9 cellular contexts compared by ENCODE assay signal in genomic region chr4:54232151-54232688, GRCh38. TPM values are rescaled to one million over a fixed set of nuclear protein-coding genes. Genes with fewer than 3 reads are reported as not detected.
DNase-seq lines count a peak whose midpoint lies in the region; ATAC-seq and TF ChIP-seq lines count a peak whose summit lies in the region.
"Had no signal": no experiment of that assay in that cellular context is flagged by ENCODE, and none has a peak within 500 bp of the region (broad histone marks: within the 10 kb centered on the region; RNA-seq: fewer than 3 reads in every experiment).

No MANE protein-coding gene starts in this region.

- peak overlapping the region; percentile 67 for H3K4me2 ChIP-seq in IMR-90 (ENCODE audit: low read depth, low read length)

- no peaks in the 10 kb centered on the region; the same call in 1 of the 2 replicates for H3K4me1 ChIP-seq in IMR-90 (ENCODE audit: control insufficient read depth, insufficient read depth, low read length)

- peak overlapping the region; percentile 93 for H2BK5ac ChIP-seq in IMR-90 (ENCODE audit: low read depth, low read length, poor library complexity, severe bottlenecking)

- H2BK120ac ChIP-seq in IMR-90 (ENCODE audit: low read depth, low read length): peak overlapping the region; percentile 94

- H3K9me1 ChIP-seq in IMR-90 (ENCODE audit: insufficient read depth, low read length): peaks cover 2% of the 10 kb centered on the region

- WGBS in IMR-90 (ENCODE audit: extremely low coverage in 2 of 2, insufficient read length in 1 of 2), 2 experiments: no CpG with 5 or more reads among the region's 36 CpGs

- CTCF ChIA-PET in IMR-90 (lab: Yijun Ruan, JAX): interaction anchor here (1.3 to 3.2 kb wide), 3 partner anchors 317 to 594 kb away, joined by 3 to 13 read pairs (median 12); no protein-coding TSS in a partner anchor

- H4K91ac ChIP-seq in IMR-90 (ENCODE audit: insufficient read depth, low read depth, low read length): peak overlapping the region; percentile 96

- no peak for TF ChIP-seq CTCF in AG09309 (IDR thresholded peaks at IDR 0.05; ENCODE audit: control insufficient read depth, insufficient read depth, low read depth, low read length, missing control alignments)
- TF ChIP-seq CTCF in IMR-90 (conservative IDR thresholded peaks at IDR 0.05; ENCODE audit: low read depth, low read length): no peak
- TF ChIP-seq CTCF in epithelial cell of proximal tubule (conservative IDR thresholded peaks at IDR 0.05; ENCODE audit: low read depth, low read length): no peak
- TF ChIP-seq CTCF in natural killer cell (IDR thresholded peaks at IDR 0.05): no peak

- no TSS peak for BruUV-seq in IMR-90 (replicated peaks; lab: Mats Ljungman, UMichigan)

- peak overlapping the region; percentile 98 for H3K27ac ChIP-seq in IMR-90 (ENCODE audit: insufficient read depth, low read length)
- H3K27ac ChIP-seq: HL-60 had no signal

- H3K23ac ChIP-seq in IMR-90 (ENCODE audit: low read depth, low read length): peak overlapping the region; percentile 96

- ATAC-seq in IMR-90 (ENCODE audit: low read depth): no peak
- no peak for ATAC-seq in natural killer cell
- no peak for ATAC-seq in HG02610 (IDR thresholded peaks at IDR 0.05; ENCODE audit: unreplicated experiment)
- no peak for ATAC-seq in GM18870 (IDR thresholded peaks at IDR 0.05; ENCODE audit: unreplicated experiment)

- in situ Hi-C loops in IMR-90 (cut with MboI; ENCODE audit: low sequenced_read_pairs): loop anchor here (25.0 kb wide), 1 partner anchor 1695 kb away; no protein-coding TSS in a partner anchor

- peak overlapping the region; percentile 90 for H2AK9ac ChIP-seq in IMR-90 (replicated peaks; ENCODE audit: low read depth, low read length, poor library complexity)

- no peak for TF ChIP-seq POLR2A in IMR-90 (IDR thresholded peaks at IDR 0.05; ENCODE audit: low read depth, low read length)

- H3K27me3 Mint-ChIP-seq in natural killer cell (ENCODE audit: low read depth in 2 of 2): peaks cover 56% of the 10 kb centered on the region in 2 donors

- intact Hi-C loops in IMR-90 (cut with micrococcal nuclease): loop anchor here (5.0 to 10.0 kb wide), 2 partner anchors 370 to 1577 kb away; partner anchors contain the start of gene USP46
- intact Hi-C loops in natural killer cell (cut with micrococcal nuclease): loop anchor here (5.0 to 10.0 kb wide), 5 partner anchors 325 to 1855 kb away; no protein-coding TSS in a partner anchor

- H3K36me3 ChIP-seq in IMR-90 (ENCODE audit: control insufficient read depth, insufficient read depth, low read length): peaks cover 31% of the 10 kb centered on the region; the same call in 1 of the 2 replicates

- H3K9me3 Mint-ChIP-seq in natural killer cell: no peaks in the 10 kb centered on the region

- H4K20me1 ChIP-seq in IMR-90 (ENCODE audit: insufficient read depth, low read length): peaks cover 60% of the 10 kb centered on the region

- peak overlapping the region; percentile 90; the same call in 1 of the 2 replicates for H3K56ac ChIP-seq in IMR-90 (ENCODE audit: extremely low read depth, insufficient read depth, low read length)

- DNase-seq in AG09309 (ENCODE audit: low read depth): no peak
- no peak for DNase-seq in IMR-90
- no peak for DNase-seq in epithelial cell of proximal tubule (ENCODE audit: low read depth)
- DNase-seq in natural killer cell: no peak
- no peak for DNase-seq in effector CD8-positive, alpha-beta T cell (lab: John Stamatoyannopoulos, UW)
- DNase-seq in OCI-M1 (lab: John Stamatoyannopoulos, UW): no peak

- H3K4me3 Mint-ChIP-seq in natural killer cell: peak overlapping the region; percentile 47

- peak overlapping the region; percentile 88 for H2AFZ ChIP-seq in IMR-90 (replicated peaks; ENCODE audit: low read length, poor library complexity)

- H4K5ac ChIP-seq in IMR-90 (ENCODE audit: low read depth, low read length): peak overlapping the region; percentile 68

- dilution Hi-C loops in IMR-90 (cut with HindIII; ENCODE audit: low sequenced_read_pairs, unreplicated experiment): no loop called here

- H3K4me1 Mint-ChIP-seq in natural killer cell: peaks cover 18 to 23% of the 10 kb centered on the region in 2 donors

- POLR2A ChIA-PET in IMR-90 (lab: Charles Lee; ENCODE audit: unreplicated experiment): interaction anchor here (0.6 to 1.4 kb wide), 2 partner anchors 257 to 302 kb away, joined by 3 read pairs; no protein-coding TSS in a partner anchor

- peak overlapping the region; percentile 68 for H3K18ac ChIP-seq in IMR-90 (ENCODE audit: low read depth, low read length)

- TF ChIP-seq RAD21 in IMR-90 (IDR thresholded peaks at IDR 0.05; ENCODE audit: low read length): no peak

- no peak overlapping the region for H3K27ac Mint-ChIP-seq in natural killer cell

- H3K36me3 Mint-ChIP-seq in natural killer cell: no peaks in the 10 kb centered on the region

- H3K14ac ChIP-seq in IMR-90 (replicated peaks; ENCODE audit: low read depth, low read length): peak overlapping the region; percentile 46

- H3K9me3 ChIP-seq in IMR-90 (ENCODE audit: control insufficient read depth, insufficient read depth, low read length): no peaks in the 10 kb centered on the region

- H3K79me1 ChIP-seq in IMR-90 (ENCODE audit: low read depth in 1 of 2, low read length in 2 of 2): peaks cover under 1 to 39% of the 10 kb centered on the region in 2 experiments; a peak in 2 of 4 replicates

- H2BK20ac ChIP-seq in IMR-90 (ENCODE audit: low read depth, low read length): peak overlapping the region; percentile 6; the same call in 1 of the 2 replicates

- peak overlapping the region; percentile 98 for H3K4ac ChIP-seq in IMR-90 (ENCODE audit: low read depth, low read length)

- peak overlapping the region; percentile 81 for H3K4me3 ChIP-seq in AG09309 (ENCODE audit: control insufficient read depth, low read depth, low read length)
- H3K4me3 ChIP-seq in IMR-90 (ENCODE audit: insufficient read depth, low read depth, low read length): peak overlapping the region; percentile 89
- peak overlapping the region; percentile 33 for H3K4me3 ChIP-seq in epithelial cell of proximal tubule (ENCODE audit: low read depth, low read length)

- H3K27me3 ChIP-seq in IMR-90 (ENCODE audit: control insufficient read depth, insufficient read depth, low read length): no peaks in the 10 kb centered on the region

- peak overlapping the region; percentile 1; the same call in 1 of the 3 replicates for H2BK15ac ChIP-seq in IMR-90 (ENCODE audit: low read depth, low read length)

- H3K9ac ChIP-seq in IMR-90 (ENCODE audit: low read depth, low read length): peak overlapping the region; percentile 98

- peak overlapping the region; percentile 43; the same call in 1 of the 2 replicates for H2AK5ac ChIP-seq in IMR-90 (ENCODE audit: low read depth, low read length)

- peak overlapping the region; percentile 72 to 77; a peak in 3 of 4 replicates for H4K8ac ChIP-seq in IMR-90 (ENCODE audit: low read depth in 2 of 2, low read length in 2 of 2)

TF ChIP-seq in IMR-90, 13 proteins besides CTCF, POLR2A, EP300 and RAD21:
- TF ChIP-seq NFE2L2 (IDR thresholded peaks at IDR 0.05; ENCODE audit: low read depth, low read length): no peak
- TF ChIP-seq MXI1 (IDR thresholded peaks at IDR 0.05; ENCODE audit: borderline replicate concordance, low read depth, low read length): no peak
- TF ChIP-seq USF2 (IDR thresholded peaks at IDR 0.05; ENCODE audit: low read depth, low read length): no peak
- TF ChIP-seq BHLHE40 (IDR thresholded peaks at IDR 0.05; ENCODE audit: low read depth, low read length): no peak
- no peak for TF ChIP-seq FOS (IDR thresholded peaks at IDR 0.05; ENCODE audit: low read depth, low read length)
- TF ChIP-seq RCOR1 (IDR thresholded peaks at IDR 0.05; ENCODE audit: insufficient replicate concordance, low read length): no peak
- TF ChIP-seq MAFK (IDR thresholded peaks at IDR 0.05; ENCODE audit: low read depth, low read length): no peak
- no peak for TF ChIP-seq ELK1 (IDR thresholded peaks at IDR 0.05; ENCODE audit: borderline replicate concordance, low read depth, low read length)
- TF ChIP-seq MAZ (IDR thresholded peaks at IDR 0.05; ENCODE audit: borderline replicate concordance, low read depth, low read length): no peak
- no peak for TF ChIP-seq RFX5 (IDR thresholded peaks at IDR 0.05; ENCODE audit: low read depth, low read length)
- TF ChIP-seq CEBPB (IDR thresholded peaks at IDR 0.05; ENCODE audit: low read depth, low read length): no peak
- no peak for TF ChIP-seq SMC3 (IDR thresholded peaks at IDR 0.05; ENCODE audit: low read depth, low read length)
- TF ChIP-seq CHD1 (IDR thresholded peaks at IDR 0.05; ENCODE audit: low read depth, low read length): no peak

RNA-seq across cellular contexts. Expression of gene PDGFRA, which starts 3.1 kb away (rescaled TPM):
- total RNA-seq in IMR-90 (2012; rRNA removed) (157 and 168 TPM in 2 replicates), epithelial cell of proximal tubule (1.3 TPM in 1 of 2 replicates, not detected in the other), natural killer cell (under 1 TPM in 1 of 3 donors, not detected in 2; 0.05 TPM)
- 50.0 and 60.8 TPM in 2 replicates for polyA plus RNA-seq in IMR-90 (2012; rRNA removed)
- polyA plus RNA-seq in IMR-90 (2012; cell fraction: cytosol; rRNA removed): 17.1 and 26.5 TPM in 2 replicates
- 16.4 and 107 TPM in 2 replicates for polyA plus RNA-seq in IMR-90 (2012; cell fraction: nucleus; rRNA removed; ENCODE audit: low replicate concordance)

Comparison
In these comparisons a context has a peak if more than half of its experiments do, and no peak if none do; other contexts are left out.
1. H3K4me3 ChIP-seq: peak in every context shown above with its lines; median percentile 89 in IMR-90; 81 in AG09309; 33 in epithelial cell of proximal tubule.
2. RNA of gene PDGFRA, which starts 3.1 kb away (total RNA-seq): 157 to 168 TPM in IMR-90; 1.3 TPM in epithelial cell of proximal tubule and 0.05 TPM in natural killer cell; every median in the first group is over 10 times any median in the second.